In the genomic region with DNA sequence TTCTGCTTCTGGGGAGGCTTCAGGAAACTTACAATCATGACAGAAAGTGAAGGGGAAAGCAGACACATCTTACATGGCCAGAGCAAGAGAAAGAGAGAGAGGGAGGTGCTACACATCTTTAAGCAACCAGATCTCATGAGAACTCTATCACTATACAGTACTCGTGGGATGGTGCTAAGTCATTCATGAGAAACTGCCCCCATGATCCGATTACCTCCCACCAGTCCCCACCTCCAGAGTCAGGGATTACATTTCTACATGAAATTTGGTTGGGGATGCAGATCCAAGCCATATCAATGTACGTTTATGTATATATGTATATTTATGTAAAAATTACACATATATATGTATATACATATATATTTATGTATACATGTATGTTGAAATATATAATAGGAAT, we compare ENCODE assay signal across 18 cellular contexts. TPM values are rescaled to one million over a fixed set of nuclear protein-coding genes. Genes with fewer than 3 reads are reported as not detected.
A peak's percentile ranks its signal among the peaks of the same experiment; 100 is the strongest.
DNase-seq lines count a peak whose midpoint lies in the region; ATAC-seq, FAIRE-seq and TF ChIP-seq lines count a peak whose summit lies in the region.
"Had no signal": no experiment of that assay in that cellular context is flagged by ENCODE, and none has a peak within 500 bp of the region (broad histone marks: within the 10 kb centered on the region; RNA-seq: fewer than 3 reads in every experiment).

No MANE protein-coding gene starts in this region.

- no peak overlapping the region for H4K5ac ChIP-seq in IMR-90 (ENCODE audit: low read depth, low read length)

- H3K9me3 Mint-ChIP-seq in astrocyte (ENCODE audit: unreplicated experiment), result peaks cover 2% of the 10 kb centered on the region
- no peaks in the 10 kb centered on the region for H3K9me3 Mint-ChIP-seq in stimulated activated naive CD8-positive, alpha-beta T cell treated with anti-CD3 and anti-CD28 coated beads, Interleukin-15, amount 100 ng/mL, for 72 hours
- H3K9me3 Mint-ChIP-seq: CD4-positive, alpha-beta T cell had no signal

- TF ChIP-seq RAD21 in A549 (conservative IDR thresholded peaks at IDR 0.05 in 1 of 2, IDR thresholded peaks at IDR 0.05 in 1 of 2), result no peak
- TF ChIP-seq RAD21 in IMR-90 (IDR thresholded peaks at IDR 0.05; ENCODE audit: low read length), result no peak

- in situ Hi-C loops in IMR-90 (cut with MboI; ENCODE audit: low sequenced_read_pairs), result no loop called here

- H2BK120ac ChIP-seq in IMR-90 (ENCODE audit: low read depth, low read length), result peak overlapping the region; percentile 22; the same call in 1 of the 2 replicates

- no peak for TF ChIP-seq EP300 in A549 (IDR thresholded peaks at IDR 0.05)

- no peak overlapping the region for H2AFZ ChIP-seq in IMR-90 (replicated peaks; ENCODE audit: low read length, poor library complexity)
- no peak overlapping the region for H2AFZ ChIP-seq in astrocyte (ENCODE audit: low read depth, low read length)
- H2AFZ ChIP-seq in hepatocyte, result no peak overlapping the region
- H2AFZ ChIP-seq: GM23248 had no signal

- H3K14ac ChIP-seq in IMR-90 (replicated peaks; ENCODE audit: low read depth, low read length), result no peak overlapping the region

- H3K27ac Mint-ChIP-seq in astrocyte (ENCODE audit: unreplicated experiment), result peak overlapping the region; percentile 88
- no peak overlapping the region for H3K27ac Mint-ChIP-seq in stimulated activated naive CD8-positive, alpha-beta T cell treated with anti-CD3 and anti-CD28 coated beads, Interleukin-15, amount 100 ng/mL, for 72 hours
- H3K27ac Mint-ChIP-seq: CD4-positive, alpha-beta T cell had no signal

- no peak overlapping the region for H2AK5ac ChIP-seq in IMR-90 (ENCODE audit: low read depth, low read length)

- H3K27me3 ChIP-seq in IMR-90 (ENCODE audit: control insufficient read depth, insufficient read depth, low read length) (no peaks in the 10 kb centered on the region), astrocyte (ENCODE audit: insufficient read depth, low read length) (no peaks in the 10 kb centered on the region), foreskin keratinocyte (no peaks in the 10 kb centered on the region), hepatocyte (no peaks in the 10 kb centered on the region)
- H3K27me3 ChIP-seq: BE2C had no signal

- ATAC-seq in A549, result no peak
- no peak for ATAC-seq in IMR-90 (ENCODE audit: low read depth)
- no peak for ATAC-seq in foreskin keratinocyte
- no peak for ATAC-seq in stimulated activated naive CD8-positive, alpha-beta T cell treated with anti-CD3 and anti-CD28 coated beads, Interleukin-15, amount 100 ng/mL, for 72 hours

- H4K91ac ChIP-seq in IMR-90 (ENCODE audit: insufficient read depth, low read depth, low read length), result no peak overlapping the region; the same call in 1 of the 2 replicates

- dilution Hi-C loops in IMR-90 (cut with HindIII; ENCODE audit: low sequenced_read_pairs, unreplicated experiment), result no loop called here

- H4K20me1 ChIP-seq in IMR-90 (ENCODE audit: insufficient read depth, low read length) (no peaks in the 10 kb centered on the region), astrocyte (ENCODE audit: insufficient read depth, low read length) (no peaks in the 10 kb centered on the region), hepatocyte (ENCODE audit: insufficient read depth, poor library complexity, severe bottlenecking) (no peaks in the 10 kb centered on the region)

- peak overlapping the region; percentile 5; the same call in 1 of the 2 replicates for H3K18ac ChIP-seq in IMR-90 (ENCODE audit: low read depth, low read length)

- POLR2A ChIA-PET in A549 (lab: Yijun Ruan, JAX), result no interaction called here
- POLR2A ChIA-PET in IMR-90 (lab: Charles Lee; ENCODE audit: unreplicated experiment), result no interaction called here

- DNase-seq in A549 (ENCODE audit: low read depth in 1 of 2, low spot score in 1 of 2), result no peak
- no peak for DNase-seq in IMR-90
- DNase-seq in astrocyte (ENCODE audit: low read depth), result no peak
- no peak for DNase-seq in foreskin keratinocyte
- no peak for DNase-seq in hepatocyte (ENCODE audit: low spot score)
- DNase-seq in lower leg skin (ENCODE audit: low spot score in 2 of 2), result no peak
- no peak for DNase-seq in stimulated activated naive CD8-positive, alpha-beta T cell treated with anti-CD3 and anti-CD28 coated beads, Interleukin-15, amount 100 ng/mL, for 72 hours
- DNase-seq: BE2C; C1 segment of cervical spinal cord; Caco-2; CD4-positive, alpha-beta T cell had no signal

- FAIRE-seq in A549 (lab: Jason Lieb, UNC), result no peak
- no peak for FAIRE-seq in astrocyte (lab: Jason Lieb, UNC)
- FAIRE-seq: D721Med, G401.6, GM12891, GM19239 had no signal

- H3K36me3 ChIP-seq in IMR-90 (ENCODE audit: control insufficient read depth, insufficient read depth, low read length) (no peaks in the 10 kb centered on the region), astrocyte (ENCODE audit: insufficient read depth, low read length) (no peaks in the 10 kb centered on the region), hepatocyte (replicated peaks; ENCODE audit: insufficient read depth, low read depth) (no peaks in the 10 kb centered on the region)
- H3K36me3 ChIP-seq: BE2C, HAP-1 had no signal

- H3K27ac ChIP-seq in A549 (peak overlapping the region; percentile 55 to 75; a peak in 5 of 6 replicates), IMR-90 (ENCODE audit: insufficient read depth, low read length) (no peak overlapping the region), astrocyte (ENCODE audit: low read depth, low read length) (no peak overlapping the region), foreskin keratinocyte (peak overlapping the region; percentile 0), hepatocyte (no peak overlapping the region)
- H3K27ac ChIP-seq: HL-60 had no signal

- no peak overlapping the region for H3K23ac ChIP-seq in IMR-90 (ENCODE audit: low read depth, low read length)

- H3K4me1 ChIP-seq in A549 (peaks cover 40% of the 10 kb centered on the region), IMR-90 (ENCODE audit: control insufficient read depth, insufficient read depth, low read length) (peaks cover 5% of the 10 kb centered on the region), astrocyte (ENCODE audit: insufficient read depth, low read length) (peaks cover 20% of the 10 kb centered on the region), foreskin keratinocyte (peaks cover 14% of the 10 kb centered on the region), hepatocyte (ENCODE audit: insufficient read depth) (peaks cover 20% of the 10 kb centered on the region)
- H3K4me1 ChIP-seq: BE2C had no signal

- peaks cover 38% of the 10 kb centered on the region for H3K4me1 Mint-ChIP-seq in astrocyte (ENCODE audit: low read depth, unreplicated experiment)
- no peaks in the 10 kb centered on the region for H3K4me1 Mint-ChIP-seq in stimulated activated naive CD8-positive, alpha-beta T cell treated with anti-CD3 and anti-CD28 coated beads, Interleukin-15, amount 100 ng/mL, for 72 hours

- H2BK5ac ChIP-seq in IMR-90 (ENCODE audit: low read depth, low read length, poor library complexity, severe bottlenecking), result no peak overlapping the region

- H3K27me3 Mint-ChIP-seq in astrocyte (ENCODE audit: low read depth, unreplicated experiment), result no peaks in the 10 kb centered on the region
- peaks cover 58% of the 10 kb centered on the region for H3K27me3 Mint-ChIP-seq in stimulated activated naive CD8-positive, alpha-beta T cell treated with anti-CD3 and anti-CD28 coated beads, Interleukin-15, amount 100 ng/mL, for 72 hours

- H3K4me3 ChIP-seq in A549 (no peak overlapping the region), IMR-90 (ENCODE audit: insufficient read depth, low read depth, low read length) (no peak overlapping the region), astrocyte (ENCODE audit: insufficient read depth, low read depth, low read length) (no peak overlapping the region), hepatocyte (no peak overlapping the region), lower leg skin (ENCODE audit: low read depth, poor library complexity, severe bottlenecking) (no peak overlapping the region)
- H3K4me3 ChIP-seq: GM23248, HAP-1 had no signal

- TF ChIP-seq CTCF in A549 (IDR thresholded peaks at IDR 0.05) (no peak), IMR-90 (conservative IDR thresholded peaks at IDR 0.05; ENCODE audit: low read depth, low read length) (no peak), astrocyte (IDR thresholded peaks at IDR 0.05; ENCODE audit: insufficient read depth, low read depth, low read length) (no peak), foreskin keratinocyte (conservative IDR thresholded peaks at IDR 0.05) (no peak), hepatocyte (IDR thresholded peaks at IDR 0.05; ENCODE audit: poor library complexity) (no peak), lower leg skin (IDR thresholded peaks at IDR 0.05) (no peak)

- CTCF ChIA-PET in A549 (lab: Yijun Ruan, JAX) (interaction anchor here (1.1 to 1.3 kb wide), 2 partner anchors 13 to 28 kb away, joined by 3 read pairs; no protein-coding TSS in a partner anchor), IMR-90 (lab: Yijun Ruan, JAX) (no interaction called here)

- H3K9me3 ChIP-seq in A549, result 0 out of 3 replicates have a peak, but pooled peaks cover 3% of the 10 kb centered on the region
- H3K9me3 ChIP-seq in IMR-90 (ENCODE audit: control insufficient read depth, insufficient read depth, low read length), result no peaks in the 10 kb centered on the region
- no peaks in the 10 kb centered on the region for H3K9me3 ChIP-seq in astrocyte (ENCODE audit: insufficient read depth, low read depth, low read length)
- peaks cover 4% of the 10 kb centered on the region for H3K9me3 ChIP-seq in hepatocyte (ENCODE audit: low read depth)
- H3K9me3 ChIP-seq: BE2C, Caco-2, HAP-1 had no signal

- H3K4me3 Mint-ChIP-seq in astrocyte (ENCODE audit: unreplicated experiment), result no peak overlapping the region
- H3K4me3 Mint-ChIP-seq in stimulated activated naive CD8-positive, alpha-beta T cell treated with anti-CD3 and anti-CD28 coated beads, Interleukin-15, amount 100 ng/mL, for 72 hours, result no peak overlapping the region
- H3K4me3 Mint-ChIP-seq: CD4-positive, alpha-beta T cell had no signal

- H2BK15ac ChIP-seq in IMR-90 (ENCODE audit: low read depth, low read length), result peak overlapping the region; percentile 17; the same call in 1 of the 3 replicates

- no peaks in the 10 kb centered on the region for H3K9me2 ChIP-seq in hepatocyte (replicated peaks; ENCODE audit: insufficient read depth)

- no TSS peak for BruUV-seq in IMR-90 (replicated peaks; lab: Mats Ljungman, UMichigan)

- H4K8ac ChIP-seq in IMR-90 (ENCODE audit: low read depth in 2 of 2, low read length in 2 of 2), result no peak overlapping the region

- no peak overlapping the region for H2BK20ac ChIP-seq in IMR-90 (ENCODE audit: low read depth, low read length)

- TF ChIP-seq POLR2A in A549 (IDR thresholded peaks at IDR 0.05; ENCODE audit: low read length) (no peak), IMR-90 (IDR thresholded peaks at IDR 0.05; ENCODE audit: low read depth, low read length) (no peak), lower leg skin (IDR thresholded peaks at IDR 0.05) (no peak)

- H3K9ac ChIP-seq in IMR-90 (ENCODE audit: low read depth, low read length), result no peak overlapping the region
- no peak overlapping the region for H3K9ac ChIP-seq in astrocyte (ENCODE audit: low read length)
- H3K9ac ChIP-seq: GM23248 had no signal

- H3K79me2 ChIP-seq in astrocyte (ENCODE audit: insufficient read depth, low read length) (no peaks in the 10 kb centered on the region), hepatocyte (no peaks in the 10 kb centered on the region)

- 65% methylated on average over 3 of the region's 3 CpGs for WGBS in A549 (ENCODE audit: missing lambda C conversion rate)
- WGBS in IMR-90 (ENCODE audit: extremely low coverage in 2 of 2, insufficient read length in 1 of 2), 2 experiments, result no CpG with 5 or more reads among the region's 3 CpGs
- 93% methylated on average over 3 of the region's 3 CpGs for WGBS in hepatocyte (ENCODE audit: low lambda C conversion rate, missing lambda C conversion rate)
- 82 to 86% methylated on average over 3 of the region's 3 CpGs for WGBS in lower leg skin, 2 donors

- no peaks in the 10 kb centered on the region for H3K79me1 ChIP-seq in IMR-90 (ENCODE audit: low read depth in 1 of 2, low read length in 2 of 2)

- intact Hi-C loops in IMR-90 (cut with micrococcal nuclease) (no loop called here), lower leg skin (cut with DNase I; ENCODE audit: low total_unique reads) (no loop called here)

- no peak overlapping the region for H3K56ac ChIP-seq in IMR-90 (ENCODE audit: extremely low read depth, insufficient read depth, low read length)

- peaks cover 5% of the 10 kb centered on the region; the same call in 1 of the 2 replicates for H3K9me1 ChIP-seq in IMR-90 (ENCODE audit: insufficient read depth, low read length)

- H3K4ac ChIP-seq in IMR-90 (ENCODE audit: low read depth, low read length), result no peak overlapping the region; the same call in 1 of the 2 replicates

- H3K4me2 ChIP-seq in A549 (peak overlapping the region; percentile 56; the same call in 1 of the 3 replicates), IMR-90 (ENCODE audit: low read depth, low read length) (no peak overlapping the region), astrocyte (ENCODE audit: low read length) (no peak overlapping the region), hepatocyte (no peak overlapping the region)

- no peak overlapping the region for H2AK9ac ChIP-seq in IMR-90 (replicated peaks; ENCODE audit: low read depth, low read length, poor library complexity)

- H3K36me3 Mint-ChIP-seq in astrocyte (ENCODE audit: low read depth, unreplicated experiment), result no peaks in the 10 kb centered on the region

RNA-seq across cellular contexts. Expression of a gene that starts 54.4 kb away (rescaled TPM):
- polyA plus RNA-seq in A549 (2011; rRNA removed), result 3.5 and 8.6 TPM in 2 replicates
- 1.6 and 1.7 TPM in 2 replicates for polyA plus RNA-seq in A549 (2012; cell fraction: cytosol; rRNA removed)
- 1.2 and 1.5 TPM in 2 replicates for polyA plus RNA-seq in A549 (2012; cell fraction: nucleus; rRNA removed)
- 5.8 to 7.1 TPM (median 6.4 TPM) in 3 replicates for polyA plus RNA-seq in A549 (2017; fragmentation: RNase III; extraction: RNeasy Plus Mini Kit Qiagen cat#74134 plus additional on column Dnase treatment)
- 0.44 and 0.45 TPM in 2 replicates for polyA minus RNA-seq in A549 (2011; rRNA and poly(A)+ RNA removed)
- 2.0 and 5.0 TPM in 2 replicates for total RNA-seq in IMR-90 (2012; rRNA removed)
- polyA plus RNA-seq in IMR-90 (2012; rRNA removed), result 1.9 and 2.3 TPM in 2 replicates
- 0.48 and 0.86 TPM in 2 replicates for polyA plus RNA-seq in IMR-90 (2012; cell fraction: cytosol; rRNA removed)
- polyA plus RNA-seq in IMR-90 (2012; cell fraction: nucleus; rRNA removed; ENCODE audit: low replicate concordance), result 1.3 and 2.2 TPM in 2 replicates
- 10.5 and 13.0 TPM in 2 replicates for total RNA-seq in astrocyte
- 5.4 and 6.1 TPM in 2 replicates for total RNA-seq in foreskin keratinocyte
- 3.3 TPM in 2 replicates for polyA plus RNA-seq in foreskin keratinocyte
- 3.7 and 4.1 TPM in 2 replicates for total RNA-seq in hepatocyte
- 4.2 TPM in 2 replicates for polyA plus RNA-seq in hepatocyte
- 1 to 10 TPM; 3.7 to 5.7 (median 4.9) TPM for total RNA-seq in lower leg skin

Comparison
In these comparisons a context has a peak if more than half of its experiments do, and no peak if none do; other contexts are left out.
1. H3K27ac ChIP-seq: peak in A549 (2 of 2) and foreskin keratinocyte (single experiment); none in IMR-90 (single experiment), astrocyte (single experiment) and hepatocyte (single experiment).